ENCODE assay signal across 20 cellular contexts in the genomic region with DNA sequence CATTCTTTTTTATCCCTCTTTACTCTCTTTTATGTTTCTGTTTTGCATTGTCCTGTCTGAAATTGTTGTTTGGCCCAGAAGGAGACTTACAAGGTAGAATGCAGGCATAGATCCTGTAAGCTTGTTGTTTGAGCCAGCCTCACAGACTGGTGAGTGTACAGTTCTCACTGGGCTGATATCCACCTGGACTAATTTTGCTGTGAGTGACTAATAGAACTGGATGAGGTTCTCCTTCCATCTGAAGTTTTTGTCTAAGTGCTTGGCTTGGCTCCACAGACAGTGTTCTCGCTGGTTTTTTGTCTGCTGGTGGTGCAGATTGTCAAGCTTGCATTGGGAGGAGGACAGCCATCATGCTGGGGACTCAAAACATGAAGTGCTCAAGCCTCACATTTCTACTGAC.
"Had no signal": no experiment of that assay in that cellular context is flagged by ENCODE, and none has a peak within 500 bp of the region (broad histone marks: within the 10 kb centered on the region; RNA-seq: fewer than 3 reads in every experiment).

No MANE protein-coding gene starts in this region.

- H3K36me3 ChIP-seq: SJSA1 had no signal

- DNase-seq: activated CD4-positive, alpha-beta T cell treated with anti-CD3 and anti-CD28 coated beads for 48 hours; activated CD4-positive, alpha-beta T cell treated with anti-CD3 and anti-CD28 coated beads, Interleukin-2, amount 50 U/mL, for 4 hours; activated CD4-positive, CD25-positive, alpha-beta regulatory T cell treated with anti-CD3 and anti-CD28 coated beads, Interleukin-2, amount 50 U/mL, for 72 hours; activated CD8-positive, alpha-beta memory T cell treated with anti-CD3 and anti-CD28 coated beads, Interleukin-2, amount 10 ng/mL, durations not matched to agents 7 days and 5 days; activated effector memory CD4-positive, alpha-beta T cell treated with Interleukin-2 at 50 U/mL for 16 hours; activated naive CD4-positive, alpha-beta T cell; activated T-cell treated with anti-CD3 and anti-CD28 coated beads, Interleukin-2, amount 50 U/mL, for 24 hours; aorta; MM.1S; NCI-H1105; NCI-H1436; NCI-H1694 treated with DMSO at 0.1 percent for 48 hours; NCI-H2029 treated with DMSO at 0.1 percent for 48 hours; NCI-H524; SHP77 had no signal

- H3K4me2 ChIP-seq: KMS-11 had no signal

- H3K27me3 ChIP-seq: SJSA1 had no signal

- H3K9ac ChIP-seq: KMS-11 had no signal

- H3K4me3 ChIP-seq: SJSA1 had no signal

- H3K9me3 ChIP-seq: SJSA1 had no signal

- FAIRE-seq: RCC 7860 had no signal

- H3K4me1 ChIP-seq: SJSA1 had no signal

- H3K27ac ChIP-seq: KMS-11, SJSA1 had no signal

- ATAC-seq: activated CD8-positive, alpha-beta memory T cell treated with anti-CD3 and anti-CD28 coated beads, Interleukin-2, amount 10 ng/mL, durations not matched to agents 7 days and 5 days; SK-N-SH treated with all-trans-retinoic acid at 6 μM for 48 hours; WTC11 had no signal
